Comparison of ENCODE assay signal across 2 cellular contexts in genomic region chr13:97273341-97273831, GRCh38.
A peak's percentile ranks its signal among the peaks of the same experiment; 100 is the strongest.
TF ChIP-seq lines count a peak whose summit lies in the region.

No MANE protein-coding gene starts in this region.

TF ChIP-seq in IMR-90, 13 proteins besides CTCF, POLR2A, EP300 and RAD21:
- TF ChIP-seq BHLHE40 (IDR thresholded peaks at IDR 0.05; ENCODE audit: low read depth, low read length) (no peak), USF2 (IDR thresholded peaks at IDR 0.05; ENCODE audit: low read depth, low read length) (no peak), MAZ (IDR thresholded peaks at IDR 0.05; ENCODE audit: borderline replicate concordance, low read depth, low read length) (no peak), FOS (IDR thresholded peaks at IDR 0.05; ENCODE audit: low read depth, low read length) (no peak), SMC3 (IDR thresholded peaks at IDR 0.05; ENCODE audit: low read depth, low read length) (no peak), RFX5 (IDR thresholded peaks at IDR 0.05; ENCODE audit: low read depth, low read length) (no peak), MXI1 (IDR thresholded peaks at IDR 0.05; ENCODE audit: borderline replicate concordance, low read depth, low read length) (no peak), RCOR1 (IDR thresholded peaks at IDR 0.05; ENCODE audit: insufficient replicate concordance, low read length) (no peak), CEBPB (IDR thresholded peaks at IDR 0.05; ENCODE audit: low read depth, low read length) (no peak), MAFK (IDR thresholded peaks at IDR 0.05; ENCODE audit: low read depth, low read length) (no peak), ELK1 (IDR thresholded peaks at IDR 0.05; ENCODE audit: borderline replicate concordance, low read depth, low read length) (no peak), NFE2L2 (IDR thresholded peaks at IDR 0.05; ENCODE audit: low read depth, low read length) (no peak), CHD1 (IDR thresholded peaks at IDR 0.05; ENCODE audit: low read depth, low read length) (no peak)

TF ChIP-seq in SK-N-SH, 30 proteins besides CTCF, POLR2A, EP300 and RAD21:
- no peak for TF ChIP-seq MAX (IDR thresholded peaks at IDR 0.05; ENCODE audit: low read depth)
- peak; percentile 40; the same call in 1 of the 2 replicates for TF ChIP-seq PBX3 (IDR thresholded peaks at IDR 0.05)
- peak; percentile 24; the same call in 1 of the 2 replicates for TF ChIP-seq FOSL2 (IDR thresholded peaks at IDR 0.05; ENCODE audit: borderline replicate concordance, low read depth)
- no peak for TF ChIP-seq ZBTB33 (IDR thresholded peaks at IDR 0.05; ENCODE audit: borderline replicate concordance, low read depth)
- peak; percentile 29; the same call in 1 of the 2 replicates for TF ChIP-seq JUND (IDR thresholded peaks at IDR 0.05)
- peak; percentile 67; the same call in 1 of the 2 replicates for TF ChIP-seq NFIC (IDR thresholded peaks at IDR 0.05; ENCODE audit: borderline replicate concordance)
- peak; percentile 57 for TF ChIP-seq TCF12 (IDR thresholded peaks at IDR 0.05)
TF ChIP-seq in SK-N-SH: peak in this region for 5.
